ENCODE assay signal across 19 cellular contexts in the genomic region with DNA sequence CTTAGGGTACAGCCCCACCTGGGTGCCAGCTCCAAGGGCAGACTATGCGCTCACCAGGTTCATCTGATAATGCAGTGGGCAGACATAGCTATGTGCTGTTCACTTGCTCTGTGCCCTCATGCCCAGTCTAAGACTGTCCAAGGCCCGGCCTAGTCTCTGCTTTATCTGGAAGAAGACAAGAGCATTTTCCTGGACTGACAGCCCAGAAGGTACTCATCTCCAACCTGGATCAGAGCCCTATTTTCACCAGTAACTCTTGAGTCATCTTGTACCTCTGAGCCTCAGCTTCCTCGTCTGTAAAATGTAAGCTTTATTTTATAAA. TPM values are rescaled to one million over a fixed set of nuclear protein-coding genes. Genes with fewer than 3 reads are reported as not detected.
DNase-seq lines count a peak whose midpoint lies in the region; ATAC-seq and TF ChIP-seq lines count a peak whose summit lies in the region.
"Had no signal": no experiment of that assay in that cellular context is flagged by ENCODE, and none has a peak within 500 bp of the region (broad histone marks: within the 10 kb centered on the region; RNA-seq: fewer than 3 reads in every experiment).

No MANE protein-coding gene starts in this region.

- TF ChIP-seq RAD21 in SK-N-SH (IDR thresholded peaks at IDR 0.05; ENCODE audit: low read length): no peak

- peak overlapping the region in 1 of 2 experiments; percentile 28 for H3K18ac ChIP-seq in mesenchymal stem cell (ENCODE audit: low read depth in 1 of 2, low read length in 2 of 2)

- H4K91ac ChIP-seq in mesenchymal stem cell (ENCODE audit: low read length): no peak overlapping the region

- H4K8ac ChIP-seq in mesenchymal stem cell (ENCODE audit: low read length): no peak overlapping the region

- H3K79me2 ChIP-seq in SK-N-SH (ENCODE audit: insufficient read depth): no peaks in the 10 kb centered on the region
- H3K79me2 ChIP-seq in GM23248 (ENCODE audit: insufficient read depth): no peaks in the 10 kb centered on the region

- H3K9me2 ChIP-seq in SK-N-SH (no peaks in the 10 kb centered on the region), GM23248 (ENCODE audit: insufficient read depth) (no peaks in the 10 kb centered on the region)

- peaks cover 21% of the 10 kb centered on the region for H3K36me3 Mint-ChIP-seq in activated naive CD4-positive, alpha-beta T cell treated with anti-CD3 and anti-CD28 coated beads, Interleukin-2, amount 10 ng/mL, durations not matched to agents 7 days and 5 days

- H2BK15ac ChIP-seq in mesenchymal stem cell (ENCODE audit: low read depth, poor library complexity, severe bottlenecking): no peak overlapping the region

- peak overlapping the region in 1 of 2 experiments; percentile 10; a peak in 1 of 4 replicates for H3K27ac ChIP-seq in SK-N-SH (ENCODE audit: low read depth in 2 of 2, low read length in 1 of 2)
- peak overlapping the region; percentile 16; the same call in 1 of the 2 replicates for H3K27ac ChIP-seq in GM23248
- H3K27ac ChIP-seq in mesenchymal stem cell (ENCODE audit: low read length, poor library complexity, severe bottlenecking): no peak overlapping the region
- H3K27ac ChIP-seq: 22Rv1, KMS-11 had no signal

- H3F3A ChIP-seq in SK-N-SH (replicated peaks; ENCODE audit: insufficient read depth): no peaks in the 10 kb centered on the region
- peaks cover 56% of the 10 kb centered on the region for H3F3A ChIP-seq in GM23248 (ENCODE audit: insufficient read depth)

- no peak for TF ChIP-seq EP300 in SK-N-SH (IDR thresholded peaks at IDR 0.05; ENCODE audit: borderline replicate concordance in 1 of 2, low read depth in 1 of 2, low read length in 1 of 2)

- H3K4me3 Mint-ChIP-seq in activated naive CD4-positive, alpha-beta T cell treated with anti-CD3 and anti-CD28 coated beads, Interleukin-2, amount 10 ng/mL, durations not matched to agents 7 days and 5 days: no peak overlapping the region

- H3K79me1 ChIP-seq in mesenchymal stem cell (replicated peaks; ENCODE audit: low read length, poor library complexity, severe bottlenecking): no peaks in the 10 kb centered on the region

- no peak overlapping the region for H2BK5ac ChIP-seq in mesenchymal stem cell (ENCODE audit: low read depth, low read length, poor library complexity, severe bottlenecking)

- H3K14ac ChIP-seq in mesenchymal stem cell (ENCODE audit: low read length in 2 of 2): no peak overlapping the region

- no peaks in the 10 kb centered on the region for H4K20me1 ChIP-seq in SK-N-SH (ENCODE audit: insufficient read depth)
- H4K20me1 ChIP-seq in GM23248 (ENCODE audit: insufficient read depth): no peaks in the 10 kb centered on the region

- H3K27me3 Mint-ChIP-seq in activated naive CD4-positive, alpha-beta T cell treated with anti-CD3 and anti-CD28 coated beads, Interleukin-2, amount 10 ng/mL, durations not matched to agents 7 days and 5 days: peaks cover 4% of the 10 kb centered on the region

- ATAC-seq in SK-N-SH treated with all-trans-retinoic acid at 6 μM for 48 hours: peak; percentile 49
- ATAC-seq in GM21360 (IDR thresholded peaks at IDR 0.05; ENCODE audit: unreplicated experiment): no peak

- H3K36me3 ChIP-seq in SK-N-SH (replicated peaks in 1 of 2; ENCODE audit: control insufficient read depth in 1 of 2, insufficient read depth in 2 of 2, low read length in 1 of 2) (no peaks in the 10 kb centered on the region), GM23248 (ENCODE audit: low read depth) (no peaks in the 10 kb centered on the region), mesenchymal stem cell (ENCODE audit: control insufficient read depth in 1 of 2, insufficient read depth in 2 of 2, low read depth in 1 of 2, low read length in 2 of 2) (peaks cover 0 to 2% of the 10 kb centered on the region in 2 experiments)
- H3K36me3 ChIP-seq: heart left ventricle, right atrium auricular region had no signal

- 73% methylated on average over 3 of the region's 3 CpGs for WGBS in SK-N-SH (ENCODE audit: low lambda C conversion rate)
- WGBS in GM23248 (ENCODE audit: low coverage in 1 of 2, low lambda C conversion rate in 2 of 2, missing lambda C conversion rate in 2 of 2), 2 experiments: 35 to 43% methylated on average over 3 of the region's 3 CpGs
- 100% methylated on average over 2 of the region's 3 CpGs for WGBS in mesenchymal stem cell

- H3K27me3 ChIP-seq in SK-N-SH (ENCODE audit: insufficient read depth) (no peaks in the 10 kb centered on the region), GM23248 (replicated peaks; ENCODE audit: insufficient read depth) (no peaks in the 10 kb centered on the region), mesenchymal stem cell (ENCODE audit: control insufficient read depth in 1 of 2, insufficient read depth in 1 of 2, low read length in 2 of 2) (peaks cover 0 to 9% of the 10 kb centered on the region in 2 experiments)
- H3K27me3 ChIP-seq: heart left ventricle, right atrium auricular region had no signal

- H3K9ac ChIP-seq in SK-N-SH (no peak overlapping the region), GM23248 (no peak overlapping the region), mesenchymal stem cell (ENCODE audit: low read length) (peak overlapping the region; percentile 5)
- H3K9ac ChIP-seq: KMS-11 had no signal

- H3K4me3 ChIP-seq in SK-N-SH (ENCODE audit: low read depth in 2 of 2, low read length in 1 of 2): no peak overlapping the region
- H3K4me3 ChIP-seq in GM23248: no peak overlapping the region
- no peak overlapping the region for H3K4me3 ChIP-seq in mesenchymal stem cell (ENCODE audit: insufficient read depth in 1 of 2, low read depth in 1 of 2, low read length in 2 of 2)
- H3K4me3 ChIP-seq: heart left ventricle, right atrium auricular region had no signal

- CTCF ChIA-PET in SK-N-SH (lab: Yijun Ruan, JAX): interaction anchor here (1.7 to 5.5 kb wide), 5 partner anchors 8 to 159 kb away, joined by 6 to 43 read pairs (median 16); a partner anchor contains a TSS
- CTCF ChIA-PET in activated naive CD4-positive, alpha-beta T cell treated with anti-CD3 and anti-CD28 coated beads, Interleukin-2, amount 10 ng/mL, durations not matched to agents 7 days and 5 days (lab: Charles Lee): interaction anchor here (0.7 to 6.0 kb wide), 12 partner anchors 9 to 158 kb away, joined by 3 to 29 read pairs (median 6); no protein-coding TSS in a partner anchor

- H3K23ac ChIP-seq in mesenchymal stem cell (ENCODE audit: low read length in 2 of 2): no peak overlapping the region

- H2BK12ac ChIP-seq in mesenchymal stem cell (ENCODE audit: low read length in 2 of 2): peak overlapping the region in 1 of 2 experiments; percentile 8

- H3K27ac Mint-ChIP-seq in activated naive CD4-positive, alpha-beta T cell treated with anti-CD3 and anti-CD28 coated beads, Interleukin-2, amount 10 ng/mL, durations not matched to agents 7 days and 5 days: peak overlapping the region; percentile 100

- in situ Hi-C loops in GM23248 (cut with MboI): no loop called here

- POLR2A ChIA-PET in SK-N-SH (lab: Yijun Ruan, JAX): no interaction called here

- TF ChIP-seq CTCF in SK-N-SH (IDR thresholded peaks at IDR 0.05): no peak

- no peaks in the 10 kb centered on the region for H3K9me3 ChIP-seq in SK-N-SH
- H3K9me3 ChIP-seq in GM23248 (ENCODE audit: low read depth): no peaks in the 10 kb centered on the region
- no peaks in the 10 kb centered on the region for H3K9me3 ChIP-seq in mesenchymal stem cell (ENCODE audit: control insufficient read depth, low read length)
- H3K9me3 ChIP-seq: heart left ventricle, right atrium auricular region had no signal

- DNase-seq in SK-N-SH: no peak
- peak; percentile 57 for DNase-seq in GM23248
- no peak for DNase-seq in activated naive CD4-positive, alpha-beta T cell treated with anti-CD3 and anti-CD28 coated beads, Interleukin-2, amount 10 ng/mL, durations not matched to agents 7 days and 5 days
- DNase-seq in mesenchymal stem cell: no peak
- DNase-seq in NCI-H524 (lab: John Stamatoyannopoulos, UW): no peak
- no peak for DNase-seq in SHP77 (lab: John Stamatoyannopoulos, UW)
- DNase-seq: aorta, C1 segment of cervical spinal cord, cortex of kidney, heart left ventricle, mesendoderm, NCI-H1105 treated with DMSO at 0.1 percent for 48 hours, SHP77 treated with DMSO at 0.1 percent for 48 hours, trophoblast cell had no signal

- peaks cover 96% of the 10 kb centered on the region for H3K4me1 Mint-ChIP-seq in activated naive CD4-positive, alpha-beta T cell treated with anti-CD3 and anti-CD28 coated beads, Interleukin-2, amount 10 ng/mL, durations not matched to agents 7 days and 5 days

- H2BK120ac ChIP-seq in mesenchymal stem cell (ENCODE audit: low read depth, low read length): no peak overlapping the region

- no peaks in the 10 kb centered on the region for H3K9me3 Mint-ChIP-seq in activated naive CD4-positive, alpha-beta T cell treated with anti-CD3 and anti-CD28 coated beads, Interleukin-2, amount 10 ng/mL, durations not matched to agents 7 days and 5 days

- no peak overlapping the region for H2AK5ac ChIP-seq in mesenchymal stem cell (ENCODE audit: low read length, severe bottlenecking)

- H2AFZ ChIP-seq in SK-N-SH (ENCODE audit: low read depth): no peak overlapping the region
- no peak overlapping the region for H2AFZ ChIP-seq in GM23248
- no peak overlapping the region for H2AFZ ChIP-seq in mesenchymal stem cell (ENCODE audit: low read depth, low read length)

- H3K4me2 ChIP-seq in SK-N-SH: no peak overlapping the region
- no peak overlapping the region for H3K4me2 ChIP-seq in GM23248 (ENCODE audit: unreplicated experiment)
- no peak overlapping the region for H3K4me2 ChIP-seq in mesenchymal stem cell (ENCODE audit: low read length, poor library complexity, severe bottlenecking)
- H3K4me2 ChIP-seq: KMS-11 had no signal

- H3K4me1 ChIP-seq in SK-N-SH (ENCODE audit: control insufficient read depth in 1 of 2, insufficient read depth in 2 of 2, low read depth in 1 of 2, low read length in 1 of 2) (peaks cover 3 to 20% of the 10 kb centered on the region in 2 experiments; a peak in 3 of 4 replicates), GM23248 (ENCODE audit: insufficient read depth) (peaks cover 53% of the 10 kb centered on the region), mesenchymal stem cell (ENCODE audit: control insufficient read depth, insufficient read depth, low read depth, low read length) (peaks cover 6% of the 10 kb centered on the region)

- H3K4ac ChIP-seq in mesenchymal stem cell (ENCODE audit: low read depth in 1 of 2, low read length in 2 of 2): no peak overlapping the region

TF ChIP-seq in SK-N-SH treated with all-trans-retinoic acid at 6 μM for 48 hours, 23 proteins besides CTCF, POLR2A, EP300 and RAD21 (continues in another document):
- TF ChIP-seq ZC3H10 (CRISPR knock-in tag; IDR thresholded peaks at IDR 0.05): no peak

TF ChIP-seq in SK-N-SH, 30 proteins besides CTCF, POLR2A, EP300 and RAD21 (continues in another document):
- TF ChIP-seq FOXM1 (IDR thresholded peaks at IDR 0.05; ENCODE audit: low read depth) (no peak), GABPA (IDR thresholded peaks at IDR 0.05; ENCODE audit: low read depth) (no peak)

RNA-seq across cellular contexts. Expression of a gene that starts 28.5 kb away (rescaled TPM):
- polyA plus RNA-seq in SK-N-SH (2012; rRNA removed) (4.2 and 5.2 TPM in 2 replicates), GM23248 (2016; fragmentation: Nextera tagmentation; extraction: Ambion mirVana) (3.5 and 3.6 TPM in 2 replicates)
- 6.5 and 6.6 TPM in 2 replicates for polyA plus RNA-seq in SK-N-SH (2012; cell fraction: cytosol; rRNA removed)
- 2.2 and 3.0 TPM in 2 replicates for polyA plus RNA-seq in SK-N-SH (2012; cell fraction: nucleus; rRNA removed)
- total RNA-seq in GM23248 (2014; rRNA removed; shearing (Covaris generic)): 5.7 and 7.3 TPM in 2 replicates
- polyA plus RNA-seq in mesenchymal stem cell (2013, experiment 1 of 2): 11.7 TPM
- 12.3 TPM for polyA plus RNA-seq in mesenchymal stem cell (2013, experiment 2 of 2)
